ENCODE assay signal across 2 cellular contexts in genomic region chr19:16180611-16181010, GRCh38.
TF ChIP-seq lines count a peak whose summit lies in the region.

No MANE protein-coding gene starts in this region.

TF ChIP-seq in Ishikawa, 13 proteins besides CTCF, POLR2A, EP300 and RAD21:
- no peak for TF ChIP-seq EGR1 (IDR thresholded peaks at IDR 0.05)
- peak; percentile 33; the same call in 1 of the 2 replicates for TF ChIP-seq TEAD4 (IDR thresholded peaks at IDR 0.05)
- no peak for TF ChIP-seq CREB1 (IDR thresholded peaks at IDR 0.05; ENCODE audit: low read depth)

TF ChIP-seq in K562, 482 proteins besides CTCF, POLR2A, EP300 and RAD21:
- no peak for TF ChIP-seq GABPA (tag; conservative IDR thresholded peaks at IDR 0.05; ENCODE audit: low read depth)
- no peak for TF ChIP-seq FOXM1 (IDR thresholded peaks at IDR 0.05; ENCODE audit: low read depth)
- no peak for TF ChIP-seq FOXM1 (CRISPR knock-in tag; IDR thresholded peaks at IDR 0.05; ENCODE audit: low read depth)
- no peak for TF ChIP-seq STAT5B (CRISPR knock-in tag; IDR thresholded peaks at IDR 0.05)
- TF ChIP-seq PKNOX1 (IDR thresholded peaks at IDR 0.05), result peak; percentile 51
- no peak for TF ChIP-seq POLR2B (IDR thresholded peaks at IDR 0.05; ENCODE audit: low read depth, partially characterized antibody)
- no peak for TF ChIP-seq ZNF347 (CRISPR knock-in tag; IDR thresholded peaks at IDR 0.05; ENCODE audit: low read depth)
